9 cellular contexts compared by ENCODE assay signal in genomic region chr1:155241069-155241679, GRCh38. TPM values are rescaled to one million over a fixed set of nuclear protein-coding genes. Genes with fewer than 3 reads are reported as not detected.
DNase-seq lines count a peak whose midpoint lies in the region; ATAC-seq and TF ChIP-seq lines count a peak whose summit lies in the region.
"Had no signal": no experiment of that assay in that cellular context is flagged by ENCODE, and none has a peak within 500 bp of the region (broad histone marks: within the 10 kb centered on the region; RNA-seq: fewer than 3 reads in every experiment).

No MANE protein-coding gene starts in this region.

- no peaks in the 10 kb centered on the region for H3K36me3 ChIP-seq in prostate gland

- intact Hi-C loops in right cardiac atrium (cut with DNase I) (no loop called here), prostate gland (cut with DNase I) (loop anchor here (5.0 kb wide), 1 partner anchor 34 kb away; the partner anchor contains the start of genes MTX1 and THBS3)

- H3K27ac Mint-ChIP-seq in T-helper 1 cell treated with Interleukin-12 subunit alpha and Interleukin-12 subunit beta and Interleukin-4 antibody, amounts not matched to agents 30 μg/mL and 1 μg/mL, for 36 hours: peak overlapping the region; percentile 88

- H3K27ac ChIP-seq in right cardiac atrium (ENCODE audit: low read length): no peak overlapping the region
- no peak overlapping the region for H3K27ac ChIP-seq in prostate gland
- H3K27ac ChIP-seq: C4-2B had no signal

- H3K4me1 ChIP-seq in right cardiac atrium (ENCODE audit: control insufficient read depth, insufficient read depth, low read length): peaks cover 3% of the 10 kb centered on the region
- H3K4me1 ChIP-seq in prostate gland (replicated peaks): no peaks in the 10 kb centered on the region

- H3K4me3 Mint-ChIP-seq in T-helper 1 cell treated with Interleukin-12 subunit alpha and Interleukin-12 subunit beta and Interleukin-4 antibody, amounts not matched to agents 30 μg/mL and 1 μg/mL, for 36 hours: peak overlapping the region; percentile 84

- no peaks in the 10 kb centered on the region for H3K27me3 ChIP-seq in right cardiac atrium (ENCODE audit: control insufficient read depth, insufficient read depth)
- H3K27me3 ChIP-seq in prostate gland (replicated peaks; ENCODE audit: insufficient read depth): no peaks in the 10 kb centered on the region

- 21% methylated on average over 4 of the region's 4 CpGs for WGBS in right cardiac atrium
- WGBS in prostate gland: 10% methylated on average over 4 of the region's 4 CpGs

- H3K4me1 Mint-ChIP-seq in T-helper 1 cell treated with Interleukin-12 subunit alpha and Interleukin-12 subunit beta and Interleukin-4 antibody, amounts not matched to agents 30 μg/mL and 1 μg/mL, for 36 hours (ENCODE audit: low read depth): peaks cover 40% of the 10 kb centered on the region

- peak; percentile 93 for DNase-seq in SIG-M5 treated with dmso at 0.1 percent for 504 hours (lab: John Stamatoyannopoulos, UW; ENCODE audit: unreplicated experiment)
- no peak for DNase-seq in SIG-M5 (lab: John Stamatoyannopoulos, UW)
- peak; percentile 47 for DNase-seq in NCI-H2029 treated with DMSO at 0.1 percent for 48 hours (lab: John Stamatoyannopoulos, UW)
- peak; percentile 83 for DNase-seq in astrocyte of the hippocampus (ENCODE audit: low read depth, low spot score)
- peak in 2 of 3 donors; percentile 54 to 70 for DNase-seq in right cardiac atrium
- DNase-seq in prostate gland (ENCODE audit: low spot score): peak; percentile 81

- ATAC-seq in right cardiac atrium: peak; percentile 34 to 35
- ATAC-seq in GM18511 (IDR thresholded peaks at IDR 0.05; ENCODE audit: unreplicated experiment): no peak

- H3K9me3 ChIP-seq in right cardiac atrium (ENCODE audit: control insufficient read depth, low read length) (no peaks in the 10 kb centered on the region), prostate gland (no peaks in the 10 kb centered on the region)

- H3K4me3 ChIP-seq in right cardiac atrium (ENCODE audit: low read length) (peak overlapping the region; percentile 45), prostate gland (peak overlapping the region in 1 of 2 donors; percentile 23)

- no peak for TF ChIP-seq CTCF in prostate gland (IDR thresholded peaks at IDR 0.05)

- peaks cover 4% of the 10 kb centered on the region for H3K27me3 Mint-ChIP-seq in T-helper 1 cell treated with Interleukin-12 subunit alpha and Interleukin-12 subunit beta and Interleukin-4 antibody, amounts not matched to agents 30 μg/mL and 1 μg/mL, for 36 hours (ENCODE audit: low read depth)

- H3K9me3 Mint-ChIP-seq in T-helper 1 cell treated with Interleukin-12 subunit alpha and Interleukin-12 subunit beta and Interleukin-4 antibody, amounts not matched to agents 30 μg/mL and 1 μg/mL, for 36 hours: no peaks in the 10 kb centered on the region

- no peak for TF ChIP-seq POLR2A in prostate gland (IDR thresholded peaks at IDR 0.05)

- H3K36me3 Mint-ChIP-seq in T-helper 1 cell treated with Interleukin-12 subunit alpha and Interleukin-12 subunit beta and Interleukin-4 antibody, amounts not matched to agents 30 μg/mL and 1 μg/mL, for 36 hours (ENCODE audit: low read depth): peaks cover 23% of the 10 kb centered on the region

RNA-seq across cellular contexts. Expression of gene ENTREP3, which starts 14.1 kb away (rescaled TPM):
- 10 to 100 TPM; 14.2 to 22.3 (median 15.8) TPM for total RNA-seq in right cardiac atrium
- 9.4 TPM for polyA plus RNA-seq in right cardiac atrium
- total RNA-seq in prostate gland: 10 to 100 TPM; 19.6 to 24.3 TPM

RNA-seq across cellular contexts. Expression of gene SCAMP3, which starts 21.0 kb away (rescaled TPM):
- total RNA-seq in right cardiac atrium: 10 to 100 TPM; 50.3 to 65.2 (median 54.9) TPM
- polyA plus RNA-seq in right cardiac atrium: 59.3 TPM
- total RNA-seq in prostate gland: 10 to 100 TPM; 84.1 to 97.8 TPM

RNA-seq across cellular contexts. Expression of gene CLK2, which starts 32.1 kb away (rescaled TPM):
- 10 to 100 TPM; 19.4 to 26.2 (median 22.5) TPM for total RNA-seq in right cardiac atrium
- polyA plus RNA-seq in right cardiac atrium: 21.8 TPM
- 10 to 100 TPM; 28.1 to 56.5 TPM for total RNA-seq in prostate gland

RNA-seq across cellular contexts. Expression of gene MTX1, which starts 32.7 kb away (rescaled TPM):
- total RNA-seq in right cardiac atrium (10 to 100 TPM; 20.1 to 24.3 (median 21.1) TPM), prostate gland (10 to 100 TPM; 49.6 to 57.1 TPM)
- 31.9 TPM for polyA plus RNA-seq in right cardiac atrium

RNA-seq across cellular contexts. Expression of gene THBS3, which starts 33.5 kb away (rescaled TPM):
- total RNA-seq in right cardiac atrium (10 to 100 TPM; 16.5 to 33.4 (median 20.1) TPM), prostate gland (10 to 100 TPM; 13.1 to 38.5 TPM)
- 19.6 TPM for polyA plus RNA-seq in right cardiac atrium
